ENCODE assay signal across 15 cellular contexts in the genomic region with DNA sequence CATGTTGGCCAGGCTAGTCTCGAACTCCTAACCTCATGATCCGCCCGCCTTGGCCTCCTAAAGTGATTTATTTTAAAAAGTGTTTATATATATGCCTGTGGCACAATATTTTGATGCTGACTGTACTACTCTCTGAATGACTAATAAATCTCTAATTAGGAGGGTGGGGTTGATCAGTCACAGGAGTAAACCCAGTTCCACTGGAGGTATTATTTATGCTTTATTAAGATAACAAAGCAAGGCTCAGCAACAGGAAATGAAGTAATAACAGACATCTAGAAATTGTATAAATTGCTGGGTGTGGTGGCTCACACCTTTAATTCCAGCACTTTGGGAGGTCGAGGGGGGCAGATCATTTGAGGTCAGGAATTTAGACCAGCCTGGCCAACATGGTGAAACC. TPM values are rescaled to one million over a fixed set of nuclear protein-coding genes. Genes with fewer than 3 reads are reported as not detected.
A peak's percentile ranks its signal among the peaks of the same experiment; 100 is the strongest.
DNase-seq lines count a peak whose midpoint lies in the region; TF ChIP-seq lines count a peak whose summit lies in the region.
"Had no signal": no experiment of that assay in that cellular context is flagged by ENCODE, and none has a peak within 500 bp of the region (broad histone marks: within the 10 kb centered on the region; RNA-seq: fewer than 3 reads in every experiment).

No MANE protein-coding gene starts in this region.

- no peak for TF ChIP-seq CTCF in BJ (IDR thresholded peaks at IDR 0.05; ENCODE audit: insufficient read depth, low read depth, low read length)

- H3K27me3 ChIP-seq in BJ (ENCODE audit: control insufficient read depth, insufficient read depth, low read length), result no peaks in the 10 kb centered on the region
- H3K27me3 ChIP-seq: BLaER1 had no signal

- POLR2A ChIA-PET in BJ (lab: Charles Lee), result no interaction called here

- peak; percentile 29 for DNase-seq in BJ (ENCODE audit: low read depth)
- DNase-seq in HS-5 (ENCODE audit: low read depth), result peak; percentile 19
- peak; percentile 61 for DNase-seq in amniotic epithelial cell (ENCODE audit: low read depth)
- DNase-seq in kidney glomerular epithelial cell (lab: John Stamatoyannopoulos, UW), result peak; percentile 14
- DNase-seq in T-helper 9 cell, result no peak
- DNase-seq in MV-4-11 (lab: John Stamatoyannopoulos, UW), result no peak
- DNase-seq in NCI-H2196 treated with DMSO at 0.1 percent for 48 hours (lab: John Stamatoyannopoulos, UW; ENCODE audit: unreplicated experiment), result no peak
- DNase-seq in NCI-H524 treated with DMSO at 0.1 percent for 48 hours (lab: John Stamatoyannopoulos, UW), result no peak
- DNase-seq: activated T-cell treated with anti-CD3 and anti-CD28 coated beads, Interleukin-2, amount 50 U/mL, for 1 hour; DMS53; Kasumi-1; left ventricle myocardium superior; NCI-H187; NCI-H510A treated with DMSO at 0.1 percent for 48 hours had no signal

- H3K36me3 ChIP-seq in BJ (ENCODE audit: control insufficient read depth, insufficient read depth, low read length), result no peaks in the 10 kb centered on the region
- H3K36me3 ChIP-seq: BLaER1 had no signal

- no peak overlapping the region for H3K4me3 ChIP-seq in BJ (ENCODE audit: low read depth, low read length)
- H3K4me3 ChIP-seq: BLaER1 had no signal

- CTCF ChIA-PET in BJ (lab: Yijun Ruan, JAX), result interaction anchor here (1.2 kb wide), 1 partner anchor 17 kb away, joined by 4 read pairs; no protein-coding TSS in a partner anchor

RNA-seq across cellular contexts. Expression of gene MCU, which starts 26.0 kb away (rescaled TPM):
- polyA plus RNA-seq in BJ (2011; rRNA removed), result 78.7 and 95.7 TPM in 2 replicates
- polyA minus RNA-seq in BJ (2011; rRNA and poly(A)+ RNA removed), result 39.4 and 61.0 TPM in 2 replicates

RNA-seq across cellular contexts. Expression of gene MICU1, which starts 40.0 kb away (rescaled TPM):
- 40.4 and 42.4 TPM in 2 replicates for polyA plus RNA-seq in BJ (2011; rRNA removed)
- 27.9 and 32.9 TPM in 2 replicates for polyA minus RNA-seq in BJ (2011; rRNA and poly(A)+ RNA removed)

Comparison
In these comparisons a context has a peak if more than half of its experiments do, and no peak if none do; other contexts are left out.
1. DNase-seq: peak in BJ (single experiment), HS-5 (single experiment), amniotic epithelial cell (single experiment) and kidney glomerular epithelial cell (single experiment); none in T-helper 9 cell (single experiment), MV-4-11 (single experiment), NCI-H2196 treated with DMSO at 0.1 percent for 48 hours (single experiment) and NCI-H524 treated with DMSO at 0.1 percent for 48 hours (single experiment).